ENCODE assay signal across 14 cellular contexts in genomic region chr17:5702951-5703510, GRCh38.
"Had no signal": no experiment of that assay in that cellular context is flagged by ENCODE, and none has a peak within 500 bp of the region (broad histone marks: within the 10 kb centered on the region; RNA-seq: fewer than 3 reads in every experiment).

No MANE protein-coding gene starts in this region.

- ATAC-seq: activated naive CD8-positive, alpha-beta T cell treated with anti-CD3 and anti-CD28 coated beads, Interleukin-2, amount 50 U/mL, for 24 hours; stimulated activated naive CD8-positive, alpha-beta T cell treated with anti-CD3 and anti-CD28 coated beads, Interleukin-15, amount 100 ng/mL, for 72 hours had no signal

- H3K27ac ChIP-seq: ascending aorta, esophagus squamous epithelium, neutrophil, skin epidermis, testis had no signal

- H3K36me3 ChIP-seq: ascending aorta, esophagus squamous epithelium, neutrophil had no signal

- H3K27me3 ChIP-seq: ascending aorta, testis had no signal

- H3K9me3 ChIP-seq: ascending aorta, neutrophil, testis had no signal

- DNase-seq: activated CD4-positive, alpha-beta T cell treated with anti-CD3 and anti-CD28 coated beads for 1 hour; activated CD4-positive, alpha-beta T cell treated with anti-CD3 and anti-CD28 coated beads, Interleukin-2, amount 50 U/mL, for 48 hours; activated naive CD4-positive, alpha-beta T cell; activated naive CD8-positive, alpha-beta T cell treated with anti-CD3 and anti-CD28 coated beads, Interleukin-2, amount 50 U/mL, for 24 hours; esophagus squamous epithelium; foreskin fibroblast; head of caudate nucleus; posterior cingulate gyrus; stimulated activated CD4-positive, alpha-beta T cell treated with anti-CD3 and anti-CD28 coated beads, Interleukin-4, amount 100 ng/mL, for 4 hours; stimulated activated naive CD8-positive, alpha-beta T cell treated with anti-CD3 and anti-CD28 coated beads, Interleukin-15, amount 100 ng/mL, for 72 hours; testis had no signal

- H3K4me3 ChIP-seq: ascending aorta, esophagus squamous epithelium, skin epidermis, testis had no signal

- H3K4me1 ChIP-seq: ascending aorta, esophagus squamous epithelium, testis had no signal
